ENCODE assay signal across 10 cellular contexts in genomic region chr6:139753198-139753861, GRCh38.
DNase-seq lines count a peak whose midpoint lies in the region; ATAC-seq and TF ChIP-seq lines count a peak whose summit lies in the region.
"Had no signal": no experiment of that assay in that cellular context is flagged by ENCODE, and none has a peak within 500 bp of the region (broad histone marks: within the 10 kb centered on the region; RNA-seq: fewer than 3 reads in every experiment).

No MANE protein-coding gene starts in this region.

- no peaks in the 10 kb centered on the region for H3K9me2 ChIP-seq in HCT116 (ENCODE audit: insufficient read depth)

- RAD21 ChIA-PET in HCT116 (lab: Charles Lee; ENCODE audit: low non-redundant PET in 1 of 2, low total read pairs in 2 of 2, uncharacterized antibody in 2 of 2, unreplicated experiment in 2 of 2) = no interaction called here

- DNase-seq in HCT116 (ENCODE audit: low read depth, low spot score) = no peak
- DNase-seq in astrocyte of the hippocampus (ENCODE audit: low read depth, low spot score) = peak; percentile 84
- peak; percentile 92 for DNase-seq in kidney glomerular epithelial cell (lab: John Stamatoyannopoulos, UW)
- DNase-seq in smooth muscle cell (lab: John Stamatoyannopoulos, UW; ENCODE audit: unreplicated experiment) = no peak
- DNase-seq: Kasumi-1 had no signal

- no TSS peak for BruUV-seq in HCT116 (replicated peaks; lab: Mats Ljungman, UMichigan)

- H3K4me3 ChIP-seq in HCT116 (replicated peaks in 1 of 2; ENCODE audit: low read depth in 1 of 2, low read length in 2 of 2) = no peak overlapping the region
- H3K4me3 ChIP-seq in smooth muscle cell = no peak overlapping the region
- H3K4me3 ChIP-seq: skin epidermis, thoracic aorta had no signal

- TF ChIP-seq RAD21 in HCT116 (IDR thresholded peaks at IDR 0.05; ENCODE audit: low read depth) = no peak

- 27% methylated on average over 4 of the region's 4 CpGs for WGBS in smooth muscle cell (ENCODE audit: low lambda C conversion rate)

- TF ChIP-seq POLR2A in HCT116 (IDR thresholded peaks at IDR 0.05; ENCODE audit: borderline replicate concordance, extremely low read depth, insufficient read depth, insufficient read length) = no peak

- no peak for ATAC-seq in HCT116
- ATAC-seq in HG03521 (IDR thresholded peaks at IDR 0.05; ENCODE audit: unreplicated experiment) = no peak
- ATAC-seq in HG03378 (IDR thresholded peaks at IDR 0.05; ENCODE audit: unreplicated experiment) = no peak
- no peak for ATAC-seq in HG03342 (IDR thresholded peaks at IDR 0.05; ENCODE audit: unreplicated experiment)

- H3K27me3 ChIP-seq in HCT116 (ENCODE audit: insufficient read depth, low read length) = no peaks in the 10 kb centered on the region
- H3K27me3 ChIP-seq in smooth muscle cell (ENCODE audit: low read depth) = no peaks in the 10 kb centered on the region

- H3K36me3 ChIP-seq in HCT116 (ENCODE audit: control insufficient read depth in 1 of 2, insufficient read depth in 2 of 2, low read length in 2 of 2) = no peaks in the 10 kb centered on the region
- no peaks in the 10 kb centered on the region for H3K36me3 ChIP-seq in smooth muscle cell (ENCODE audit: low read depth)
- H3K36me3 ChIP-seq: thoracic aorta had no signal

- POLR2A ChIA-PET in HCT116 (lab: Charles Lee) = no interaction called here

- no peak overlapping the region for H3K27ac ChIP-seq in HCT116 (ENCODE audit: low read depth, low read length)
- peak overlapping the region; percentile 20 for H3K27ac ChIP-seq in smooth muscle cell (ENCODE audit: low read depth)
- H3K27ac ChIP-seq: skin epidermis, thoracic aorta had no signal

- peaks cover 0 to 3% of the 10 kb centered on the region in 2 experiments; a peak in 1 of 4 replicates for H3K4me1 ChIP-seq in HCT116 (ENCODE audit: control insufficient read depth in 1 of 2, insufficient read depth in 2 of 2, low read length in 2 of 2)
- peaks cover 17% of the 10 kb centered on the region for H3K4me1 ChIP-seq in smooth muscle cell (ENCODE audit: low read depth)

- H3K9ac ChIP-seq in HCT116 (ENCODE audit: low read length) (no peak overlapping the region), smooth muscle cell (ENCODE audit: low read depth) (no peak overlapping the region)

- no peaks in the 10 kb centered on the region for H3K9me3 ChIP-seq in HCT116 (ENCODE audit: control insufficient read depth in 1 of 2, insufficient read depth in 1 of 2, low read depth in 1 of 2, low read length in 2 of 2)
- H3K9me3 ChIP-seq in smooth muscle cell (replicated peaks; ENCODE audit: low read depth) = no peaks in the 10 kb centered on the region
- H3K9me3 ChIP-seq: thoracic aorta had no signal

- H4K20me1 ChIP-seq in HCT116 (ENCODE audit: insufficient read depth) (no peaks in the 10 kb centered on the region), smooth muscle cell (ENCODE audit: low read depth) (no peaks in the 10 kb centered on the region)

- TF ChIP-seq CTCF in HCT116 (IDR thresholded peaks at IDR 0.05 in 2 of 3, conservative IDR thresholded peaks at IDR 0.05 in 1 of 3; ENCODE audit: borderline replicate concordance in 1 of 3, insufficient read depth in 1 of 3, low read depth in 2 of 3, low read length in 2 of 3) (no peak), smooth muscle cell (IDR thresholded peaks at IDR 0.05; ENCODE audit: borderline replicate concordance, insufficient read depth, poor library complexity, severe bottlenecking) (no peak)

- H3K4me2 ChIP-seq in HCT116 (ENCODE audit: low read length) (no peak overlapping the region), smooth muscle cell (peak overlapping the region; percentile 27)

- CTCF ChIA-PET in HCT116 (lab: Charles Lee) = no interaction called here

- intact Hi-C loops in HCT116 (cut with micrococcal nuclease) = no loop called here

- H3F3A ChIP-seq in smooth muscle cell (ENCODE audit: low read depth) = peaks cover 8% of the 10 kb centered on the region

- no peaks in the 10 kb centered on the region for H3K79me2 ChIP-seq in HCT116 (ENCODE audit: insufficient read depth, low read length)
- H3K79me2 ChIP-seq in smooth muscle cell (ENCODE audit: low read depth) = no peaks in the 10 kb centered on the region

- H2AFZ ChIP-seq in HCT116 (ENCODE audit: low read depth, low read length, poor library complexity, severe bottlenecking) (peak overlapping the region; percentile 27), smooth muscle cell (ENCODE audit: low read depth) (no peak overlapping the region)

TF ChIP-seq in HCT116, 20 proteins besides CTCF, POLR2A, EP300 and RAD21:
- TF ChIP-seq ZFX (IDR thresholded peaks at IDR 0.05) (no peak), ATF3 (IDR thresholded peaks at IDR 0.05) (no peak), CEBPB (IDR thresholded peaks at IDR 0.05; ENCODE audit: low read depth) (no peak), EGR1 (IDR thresholded peaks at IDR 0.05; ENCODE audit: low read depth) (no peak), SP1 (IDR thresholded peaks at IDR 0.05; ENCODE audit: low read depth) (no peak), JUND (IDR thresholded peaks at IDR 0.05) (no peak), ZBTB33 (IDR thresholded peaks at IDR 0.05; ENCODE audit: extremely low read depth, insufficient replicate concordance, low read length) (no peak), SIN3A (IDR thresholded peaks at IDR 0.05; ENCODE audit: low read depth) (no peak), ELF1 (IDR thresholded peaks at IDR 0.05; ENCODE audit: borderline replicate concordance, low read depth) (no peak), REST (IDR thresholded peaks at IDR 0.05; ENCODE audit: low read depth) (no peak)

Comparison
In these comparisons a context has a peak if more than half of its experiments do, and no peak if none do; other contexts are left out.
1. DNase-seq: peak in astrocyte of the hippocampus (single experiment) and kidney glomerular epithelial cell (single experiment); none in HCT116 (single experiment) and smooth muscle cell (single experiment).